Comparison of ENCODE assay signal across 21 cellular contexts in genomic region chr12:105733579-105733978, GRCh38.
"Had no signal": no experiment of that assay in that cellular context is flagged by ENCODE, and none has a peak within 500 bp of the region (broad histone marks: within the 10 kb centered on the region; RNA-seq: fewer than 3 reads in every experiment).

No MANE protein-coding gene starts in this region.

- H3K27ac ChIP-seq: cardiac muscle cell, esophagus squamous epithelium, heart right ventricle, lower lobe of right lung, prostate gland, right atrium auricular region, tibial artery had no signal

- ATAC-seq: activated CD8-positive, alpha-beta memory T cell treated with anti-CD3 and anti-CD28 coated beads, Interleukin-2, amount 10 ng/mL, durations not matched to agents 7 days and 5 days; activated T-helper 17 cell treated with anti-CD3 and anti-CD28 coated beads, Interleukin-2, amount 50 U/mL, for 72 hours; heart right ventricle; lower lobe of right lung; naive thymus-derived CD8-positive, alpha-beta T cell had no signal

- H3K4me1 ChIP-seq: esophagus squamous epithelium, prostate gland had no signal

- H3K4me3 ChIP-seq: cardiac muscle cell, esophagus squamous epithelium, heart right ventricle, lower lobe of right lung, prostate gland, right atrium auricular region, tibial artery had no signal

- DNase-seq: activated CD4-positive, alpha-beta memory T cell treated with anti-CD3 and anti-CD28 coated beads, Interleukin-2, amount 10 ng/mL, durations not matched to agents 7 days and 5 days; activated CD4-positive, alpha-beta T cell treated with anti-CD3 and anti-CD28 coated beads for 48 hours; activated CD4-positive, CD25-positive, alpha-beta regulatory T cell; activated CD8-positive, alpha-beta memory T cell treated with anti-CD3 and anti-CD28 coated beads, Interleukin-2, amount 10 ng/mL, durations not matched to agents 7 days and 5 days; activated naive CD4-positive, alpha-beta T cell; activated naive CD8-positive, alpha-beta T cell treated with anti-CD3 and anti-CD28 coated beads for 36 hours; amygdala; effector memory CD4-positive, alpha-beta T cell; esophagus squamous epithelium; heart right ventricle; lower lobe of right lung; naive thymus-derived CD8-positive, alpha-beta T cell; stimulated activated CD4-positive, alpha-beta T cell treated with anti-CD3 and anti-CD28 coated beads, Interleukin-12 subunit alpha, Interleukin-12 subunit beta, amount 100 ng/mL, for 4 hours; stimulated activated CD4-positive, alpha-beta T cell treated with anti-CD3 and anti-CD28 coated beads, Interleukin-1b, Interleukin-23, amount 100 ng/mL, for 48 hours; stimulated activated CD8-positive, alpha-beta memory T cell treated with anti-CD3 and anti-CD28 coated beads, Interleukin-4, amount 100 ng/mL, for 48 hours; stimulated activated naive CD4-positive, alpha-beta T cell; tibial artery had no signal

- H3K9me3 ChIP-seq: esophagus squamous epithelium, heart right ventricle, lower lobe of right lung, prostate gland, right atrium auricular region, tibial artery had no signal

- H3K27me3 ChIP-seq: cardiac muscle cell, heart right ventricle, right atrium auricular region, tibial artery had no signal

- H3K36me3 ChIP-seq: cardiac muscle cell, esophagus squamous epithelium, heart right ventricle, lower lobe of right lung, prostate gland, right atrium auricular region, tibial artery had no signal
